In genomic region chr7:113986216-113986615, GRCh38 we compare ENCODE assay signal across 11 cellular contexts.
"Had no signal": no experiment of that assay in that cellular context is flagged by ENCODE, and none has a peak within 500 bp of the region (broad histone marks: within the 10 kb centered on the region; RNA-seq: fewer than 3 reads in every experiment).

No MANE protein-coding gene starts in this region.

- H3K4me2 ChIP-seq: GM23338 had no signal

- ATAC-seq: GM23338, HCT116 had no signal

- FAIRE-seq: H1, H54 had no signal

- H3K9me3 ChIP-seq: HAP-1 had no signal

- H2AFZ ChIP-seq: GM23248, GM23338 had no signal

- H3K9me3 Mint-ChIP-seq: GM23338, H9, HFFc6 had no signal

- H3K27ac Mint-ChIP-seq: GM23338, H9, HFFc6 had no signal

- H3K4me3 ChIP-seq: GM23248, GM23338, HAP-1 had no signal

- H3K36me3 ChIP-seq: HAP-1 had no signal

- H3K27ac ChIP-seq: GM23248 had no signal

- H3K4me3 Mint-ChIP-seq: GM23338, H9, HFFc6 had no signal

- DNase-seq: GM23248, GOT3, H7, H9, HCEC 1CT, HFFc6 had no signal

- H3K4me1 Mint-ChIP-seq: GM23338, H9 had no signal

- H3K4me1 ChIP-seq: HAP-1 had no signal

- H3K9ac ChIP-seq: GM23248 had no signal
